5 cellular contexts compared by ENCODE assay signal in the genomic region with DNA sequence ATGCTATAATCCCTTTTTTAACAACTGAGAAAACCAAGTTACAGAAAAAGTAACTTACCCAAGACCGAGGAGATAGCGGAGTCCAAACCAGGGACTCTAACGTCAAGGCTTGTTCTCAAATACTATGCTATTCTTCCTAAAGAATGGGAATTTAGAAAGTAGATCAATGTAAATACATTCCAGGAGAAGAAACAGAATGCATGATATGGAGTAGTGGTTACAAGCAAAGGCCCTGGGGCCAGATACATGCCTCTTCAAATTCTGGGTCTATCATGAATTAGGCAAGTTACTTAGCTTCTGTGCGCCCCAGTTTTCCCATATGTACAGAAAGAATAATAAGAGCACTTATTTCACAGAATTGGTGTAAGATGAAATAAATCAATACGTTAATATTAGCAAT.
"Had no signal": no experiment of that assay in that cellular context is flagged by ENCODE, and none has a peak within 500 bp of the region (broad histone marks: within the 10 kb centered on the region; RNA-seq: fewer than 3 reads in every experiment).

No MANE protein-coding gene starts in this region.

- H3K27ac ChIP-seq: HL-60 had no signal

- DNase-seq: IMR-90, KBM-7, KG1 had no signal

- H3K4me3 ChIP-seq: K562 had no signal
